Comparison of ENCODE assay signal across 8 cellular contexts in genomic region chr5:115634343-115635132, GRCh38. TPM values are rescaled to one million over a fixed set of nuclear protein-coding genes. Genes with fewer than 3 reads are reported as not detected.
A peak's percentile ranks its signal among the peaks of the same experiment; 100 is the strongest.
DNase-seq lines count a peak whose midpoint lies in the region; ATAC-seq and TF ChIP-seq lines count a peak whose summit lies in the region.

No MANE protein-coding gene starts in this region.

- TF ChIP-seq CTCF in coronary artery (IDR thresholded peaks at IDR 0.05) = peak; percentile 62

- peak overlapping the region; percentile 38 to 41 for H3K27ac ChIP-seq in coronary artery

- DNase-seq in Ammon's horn (ENCODE audit: low spot score) = peak; percentile 93
- DNase-seq in NCI-H446 (lab: John Stamatoyannopoulos, UW) = peak; percentile 46 to 87
- peak; percentile 78 to 81 for DNase-seq in activated CD4-positive, alpha-beta T cell treated with anti-CD3 and anti-CD28 coated beads for 24 hours (ENCODE audit: low read depth in 2 of 2)
- peak; percentile 87 for DNase-seq in coronary artery (ENCODE audit: low spot score)
- DNase-seq in left lobe of liver (ENCODE audit: low spot score) = peak; percentile 90
- peak; percentile 89 to 90 for DNase-seq in stimulated activated CD4-positive, alpha-beta T cell treated with anti-CD3 and anti-CD28 coated beads, Interleukin-2, amount 100 ng/mL, for 24 hours

- peak; percentile 69 for ATAC-seq in GM19035 (IDR thresholded peaks at IDR 0.05; ENCODE audit: unreplicated experiment)
- peak; percentile 81 for ATAC-seq in HG03354 (IDR thresholded peaks at IDR 0.05; ENCODE audit: poor library complexity, severe bottlenecking, unreplicated experiment)
- peak; percentile 98 for ATAC-seq in left lobe of liver

- H3K4me3 ChIP-seq in coronary artery = peak overlapping the region; percentile 58

RNA-seq across cellular contexts. Expression of gene TMED7, which starts 8.7 kb away (rescaled TPM):
- total RNA-seq in left lobe of liver = 113 TPM

RNA-seq across cellular contexts. Expression of gene TICAM2, which starts 32.3 kb away (rescaled TPM):
- total RNA-seq in left lobe of liver = 2.1 TPM

Comparison
In these comparisons a context has a peak if more than half of its experiments do, and no peak if none do; other contexts are left out.
1. Peak in every context shown above with its lines: DNase-seq, ATAC-seq, H3K4me3 ChIP-seq and H3K27ac ChIP-seq.